1 cellular context compared by ENCODE assay signal in genomic region chr21:42799516-42799915, GRCh38.
TF ChIP-seq lines count a peak whose summit lies in the region.

No MANE protein-coding gene starts in this region.

TF ChIP-seq in GM12878, 131 proteins besides CTCF, POLR2A, EP300 and RAD21 (continued from another document):
- TF ChIP-seq EGR1 (IDR thresholded peaks at IDR 0.05; ENCODE audit: borderline replicate concordance in 1 of 2, low read depth in 2 of 2, low read length in 2 of 2) (no peak), NBN (IDR thresholded peaks at IDR 0.05) (0 out of 2 replicates have a peak, but pooled peaks have one; percentile 24), RELB (IDR thresholded peaks at IDR 0.05; ENCODE audit: low read depth) (no peak), ETV6 (conservative IDR thresholded peaks at IDR 0.05 in 1 of 2, IDR thresholded peaks at IDR 0.05 in 1 of 2; ENCODE audit: borderline replicate concordance in 1 of 2, low read depth in 1 of 2) (no peak), ZNF217 (IDR thresholded peaks at IDR 0.05) (no peak), E2F8 (IDR thresholded peaks at IDR 0.05; ENCODE audit: low read depth, partially characterized antibody) (no peak), CHD2 (IDR thresholded peaks at IDR 0.05; ENCODE audit: borderline replicate concordance, low read depth, low read length) (no peak), SRF (IDR thresholded peaks at IDR 0.05; ENCODE audit: low read depth in 2 of 2, low read length in 2 of 2) (no peak), ZSCAN29 (IDR thresholded peaks at IDR 0.05) (no peak), NR2C1 (IDR thresholded peaks at IDR 0.05) (no peak), PRDM15 (CRISPR knock-in tag; IDR thresholded peaks at IDR 0.05) (no peak), SP1 (IDR thresholded peaks at IDR 0.05; ENCODE audit: low read depth, low read length) (no peak), KLF5 (IDR thresholded peaks at IDR 0.05; ENCODE audit: partially characterized antibody) (no peak), CREM (IDR thresholded peaks at IDR 0.05; ENCODE audit: low read depth) (peak; percentile 66; the same call in 1 of the 2 replicates), CHD4 (IDR thresholded peaks at IDR 0.05) (no peak), PML (IDR thresholded peaks at IDR 0.05; ENCODE audit: low read length) (no peak), WRNIP1 (IDR thresholded peaks at IDR 0.05; ENCODE audit: borderline replicate concordance, low read depth, low read length) (no peak), SUZ12 (IDR thresholded peaks at IDR 0.05; ENCODE audit: unreplicated experiment) (no peak), RUNX3 (IDR thresholded peaks at IDR 0.05; ENCODE audit: low read length) (peak; percentile 69), EZH2 (IDR thresholded peaks at IDR 0.05; ENCODE audit: borderline replicate concordance, control insufficient read depth, low read depth, low read length) (no peak), YY1 (IDR thresholded peaks at IDR 0.05; ENCODE audit: low read depth, low read length) (no peak), REST (IDR thresholded peaks at IDR 0.05; ENCODE audit: low read depth, low read length) (no peak), ATF3 (IDR thresholded peaks at IDR 0.05; ENCODE audit: borderline replicate concordance, extremely low read depth, low read depth, low read length) (no peak), SMARCA5 (IDR thresholded peaks at IDR 0.05) (no peak), ZNF207 (IDR thresholded peaks at IDR 0.05; ENCODE audit: borderline replicate concordance) (no peak), BCLAF1 (IDR thresholded peaks at IDR 0.05) (no peak), BMI1 (IDR thresholded peaks at IDR 0.05; ENCODE audit: borderline replicate concordance) (no peak)
